In the genomic region with DNA sequence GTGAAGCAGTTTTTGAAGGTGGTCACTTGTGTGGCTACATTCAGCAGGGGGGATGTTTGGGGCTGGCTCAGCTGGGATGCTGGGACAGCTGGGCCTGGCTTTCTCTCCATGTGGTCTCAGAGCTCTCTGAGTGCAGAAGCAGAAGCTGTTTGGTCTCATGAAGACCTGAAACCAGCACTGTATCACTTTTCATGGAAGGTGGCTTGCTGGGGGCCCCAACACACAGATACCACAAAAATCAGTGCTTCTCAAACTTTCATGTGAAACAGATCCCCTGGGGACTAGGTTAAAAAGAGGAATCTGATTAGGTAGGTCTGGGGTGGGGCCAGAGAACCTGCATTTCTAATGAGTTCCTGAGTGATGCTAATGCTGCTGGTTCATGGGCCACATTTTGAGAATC, we compare ENCODE assay signal across 20 cellular contexts.
"Had no signal": no experiment of that assay in that cellular context is flagged by ENCODE, and none has a peak within 500 bp of the region (broad histone marks: within the 10 kb centered on the region; RNA-seq: fewer than 3 reads in every experiment).

No MANE protein-coding gene starts in this region.

- H3K27ac ChIP-seq: brain microvascular endothelial cell, cardiac muscle cell had no signal

- H3K4me1 Mint-ChIP-seq: activated CD4-positive, alpha-beta T cell treated with anti-CD3 and anti-CD28 coated beads, Interleukin-2, amount 10 ng/mL, durations not matched to agents 7 days and 5 days; activated naive CD4-positive, alpha-beta T cell treated with anti-CD3 and anti-CD28 coated beads, Interleukin-2, amount 10 ng/mL, durations not matched to agents 7 days and 5 days; activated naive CD8-positive, alpha-beta T cell treated with anti-CD3 and anti-CD28 coated beads for 36 hours had no signal

- ATAC-seq: activated T-cell treated with anti-CD3 and anti-CD28 coated beads, Interleukin-2, amount 50 U/mL, for 72 hours had no signal

- H3K36me3 Mint-ChIP-seq: activated CD4-positive, alpha-beta memory T cell treated with anti-CD3 and anti-CD28 coated beads for 36 hours; activated naive CD4-positive, alpha-beta T cell treated with anti-CD3 and anti-CD28 coated beads, Interleukin-2, amount 10 ng/mL, durations not matched to agents 7 days and 5 days; activated naive CD8-positive, alpha-beta T cell treated with anti-CD3 and anti-CD28 coated beads for 36 hours had no signal

- H3K36me3 ChIP-seq: brain microvascular endothelial cell, cardiac muscle cell had no signal

- DNase-seq: activated CD4-positive, alpha-beta memory T cell treated with anti-CD3 and anti-CD28 coated beads for 36 hours; activated CD4-positive, alpha-beta T cell treated with anti-CD3 and anti-CD28 coated beads, Interleukin-2, amount 10 ng/mL, durations not matched to agents 7 days and 5 days; activated gamma-delta T cell treated with Interleukin-2 at 50 U/mL for 16 hours; activated naive CD4-positive, alpha-beta T cell treated with anti-CD3 and anti-CD28 coated beads, Interleukin-2, amount 10 ng/mL, durations not matched to agents 7 days and 5 days; activated naive CD8-positive, alpha-beta T cell treated with anti-CD3 and anti-CD28 coated beads for 36 hours; activated T-cell treated with anti-CD3 and anti-CD28 coated beads, Interleukin-2, amount 50 U/mL, for 72 hours; brain microvascular endothelial cell; KBM-7; MV-4-11; NCI-H1092 treated with DMSO at 0.1 percent for 48 hours; NCI-H1417 treated with DMSO at 0.1 percent for 48 hours; NCI-H1694 treated with DMSO at 0.1 percent for 48 hours; NCI-H2029 treated with DMSO at 0.1 percent for 48 hours; NCI-H345; NCI-H510A; NCI-H526 treated with DMSO at 0.1 percent for 48 hours; NCI-H82; SIG-M5 had no signal

- H3K4me3 Mint-ChIP-seq: activated CD4-positive, alpha-beta memory T cell treated with anti-CD3 and anti-CD28 coated beads for 36 hours; activated CD4-positive, alpha-beta T cell treated with anti-CD3 and anti-CD28 coated beads, Interleukin-2, amount 10 ng/mL, durations not matched to agents 7 days and 5 days; activated naive CD4-positive, alpha-beta T cell treated with anti-CD3 and anti-CD28 coated beads, Interleukin-2, amount 10 ng/mL, durations not matched to agents 7 days and 5 days; activated naive CD8-positive, alpha-beta T cell treated with anti-CD3 and anti-CD28 coated beads for 36 hours; activated T-cell treated with anti-CD3 and anti-CD28 coated beads, Interleukin-2, amount 50 U/mL, for 72 hours had no signal

- H3K27ac Mint-ChIP-seq: activated CD4-positive, alpha-beta memory T cell treated with anti-CD3 and anti-CD28 coated beads for 36 hours; activated CD4-positive, alpha-beta T cell treated with anti-CD3 and anti-CD28 coated beads, Interleukin-2, amount 10 ng/mL, durations not matched to agents 7 days and 5 days; activated naive CD4-positive, alpha-beta T cell treated with anti-CD3 and anti-CD28 coated beads, Interleukin-2, amount 10 ng/mL, durations not matched to agents 7 days and 5 days; activated naive CD8-positive, alpha-beta T cell treated with anti-CD3 and anti-CD28 coated beads for 36 hours; activated T-cell treated with anti-CD3 and anti-CD28 coated beads, Interleukin-2, amount 50 U/mL, for 72 hours; activated T-helper 2 cell treated with anti-CD3 and anti-CD28 coated beads, Interferon-gamma antibody, Interleukin-2, Interleukin-4, amounts not matched to agents 10 μg/mL and 5 μg/mL and 100 μg/mL, durations not matched to agents 14 hours and 24 hours and 36 hours had no signal

- H3K27me3 ChIP-seq: brain microvascular endothelial cell had no signal

- H3K4me3 ChIP-seq: cardiac muscle cell had no signal
